In the genomic region with DNA sequence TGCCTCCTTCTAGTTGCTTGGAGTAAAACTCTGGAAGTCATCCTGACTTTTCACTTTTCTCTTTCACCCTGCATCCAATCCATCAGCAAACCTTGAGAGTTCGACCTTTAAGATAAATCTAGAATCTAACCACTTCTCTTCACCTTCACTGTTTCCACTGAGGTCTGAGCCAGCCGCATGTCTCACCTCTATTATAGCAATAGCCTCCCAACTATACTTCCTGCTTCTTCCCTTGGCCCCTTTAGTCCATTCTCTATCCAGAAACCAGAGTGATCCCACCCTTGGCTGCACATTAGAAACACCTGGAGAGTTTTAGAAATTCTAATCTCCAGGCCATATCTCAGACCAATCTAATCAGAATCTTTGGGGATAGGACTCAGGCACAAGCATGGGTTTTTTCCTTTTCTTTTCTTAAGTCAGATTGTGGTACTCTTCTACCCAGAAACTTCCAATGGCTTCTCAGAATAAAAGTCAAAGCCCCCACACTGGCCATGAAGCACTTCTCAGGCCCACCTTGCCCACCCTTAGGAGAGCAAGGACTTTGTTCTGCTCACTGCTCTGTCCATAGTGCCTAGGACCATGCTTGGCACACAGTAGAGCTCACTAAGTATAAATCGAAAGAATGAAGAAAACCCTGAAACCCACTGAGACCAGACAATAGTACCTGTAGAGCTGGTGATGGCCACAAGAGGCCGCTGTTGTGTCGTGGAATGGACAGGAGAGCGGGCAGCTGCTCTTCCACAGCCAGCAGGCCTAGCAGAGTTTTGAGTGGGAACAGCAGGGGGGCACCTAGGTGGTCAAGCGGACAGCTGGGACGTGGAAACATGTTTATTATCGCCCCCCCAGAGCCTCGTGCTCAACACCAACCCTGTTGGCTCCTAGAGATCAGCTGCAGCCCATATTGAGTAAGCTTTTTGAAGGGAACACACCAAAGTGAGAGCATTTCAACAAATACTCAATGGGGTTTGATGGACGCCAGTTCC, we compare ENCODE assay signal across 8 cellular contexts. TPM values are rescaled to one million over a fixed set of nuclear protein-coding genes. Genes with fewer than 3 reads are reported as not detected.
DNase-seq lines count a peak whose midpoint lies in the region; ATAC-seq and TF ChIP-seq lines count a peak whose summit lies in the region.

No MANE protein-coding gene starts in this region.

- H3K4me1 ChIP-seq in HAP-1 (no peaks in the 10 kb centered on the region), Loucy (ENCODE audit: insufficient read depth, low read length, poor library complexity, severe bottlenecking) (peaks cover 5% of the 10 kb centered on the region), upper lobe of right lung (no peaks in the 10 kb centered on the region)

- H2AFZ ChIP-seq in Loucy (ENCODE audit: low read length), result peak overlapping the region; percentile 87

- intact Hi-C loops in head of caudate nucleus (cut with DNase I) (loop anchor here (2.0 to 10.0 kb wide), 2 partner anchors 103 to 331 kb away; no protein-coding TSS in a partner anchor), upper lobe of right lung (cut with DNase I) (loop anchor here (5.0 kb wide), 2 partner anchors 110 to 335 kb away; no protein-coding TSS in a partner anchor)

- no peaks in the 10 kb centered on the region for H3K36me3 Mint-ChIP-seq in progenitor cell of endocrine pancreas (ENCODE audit: insufficient read depth)

- H3K79me2 ChIP-seq in Loucy (ENCODE audit: insufficient read depth, low read length), result no peaks in the 10 kb centered on the region

- H3K9me3 Mint-ChIP-seq in progenitor cell of endocrine pancreas (ENCODE audit: low read depth), result no peaks in the 10 kb centered on the region

- DNase-seq in GM12864 (ENCODE audit: low read depth), result peak; percentile 54
- peak; percentile 55 to 86 for DNase-seq in HAP-1 (ENCODE audit: low spot score in 2 of 2)
- DNase-seq in activated naive CD4-positive, alpha-beta T cell treated with anti-CD3 and anti-CD28 coated beads, Interleukin-2, amount 50 U/mL, for 16 hours, result peak; percentile 81
- DNase-seq in head of caudate nucleus, result peak; percentile 51 to 95 (median 84)
- peak; percentile 77 for DNase-seq in progenitor cell of endocrine pancreas (ENCODE audit: low spot score, unreplicated experiment)
- peak; percentile 89 for DNase-seq in upper lobe of right lung

- TF ChIP-seq CTCF in GM12864 (IDR thresholded peaks at IDR 0.05; ENCODE audit: low read depth, low read length, missing control alignments), result peak; percentile 96
- peak; percentile 76 for TF ChIP-seq CTCF in Loucy (conservative IDR thresholded peaks at IDR 0.05; ENCODE audit: low read length)
- TF ChIP-seq CTCF in progenitor cell of endocrine pancreas (IDR thresholded peaks at IDR 0.05; ENCODE audit: unreplicated experiment), result peak; percentile 96
- TF ChIP-seq CTCF in upper lobe of right lung (IDR thresholded peaks at IDR 0.05), result peak; percentile 95

- H3K27me3 ChIP-seq in HAP-1 (ENCODE audit: low read depth) (peaks cover 54% of the 10 kb centered on the region), Loucy (ENCODE audit: insufficient read depth, low read length, poor library complexity, severe bottlenecking) (no peaks in the 10 kb centered on the region), upper lobe of right lung (no peaks in the 10 kb centered on the region)

- in situ Hi-C loops in HAP-1 (cut with MboI; ENCODE audit: low sequenced_read_pairs), result loop anchor here (5.0 to 25.0 kb wide), 3 partner anchors 113 to 540 kb away; no protein-coding TSS in a partner anchor

- peak overlapping the region; percentile 77 for H3K4me2 ChIP-seq in Loucy (ENCODE audit: low read depth, low read length, poor library complexity, severe bottlenecking)

- no peak overlapping the region for H3K27ac Mint-ChIP-seq in progenitor cell of endocrine pancreas

- H3F3A ChIP-seq in Loucy (ENCODE audit: low read depth), result no peaks in the 10 kb centered on the region

- no peak overlapping the region for H3K4me3 Mint-ChIP-seq in progenitor cell of endocrine pancreas (ENCODE audit: low read depth)

- H3K9me2 ChIP-seq in Loucy (replicated peaks; ENCODE audit: low read depth, low read length), result no peaks in the 10 kb centered on the region

- H3K4me3 ChIP-seq in GM12864 (ENCODE audit: low read depth, low read length) (no peak overlapping the region), HAP-1 (no peak overlapping the region), Loucy (ENCODE audit: low read length, poor library complexity, severe bottlenecking) (peak overlapping the region; percentile 57), upper lobe of right lung (no peak overlapping the region)

- H4K20me1 ChIP-seq in Loucy (ENCODE audit: insufficient read depth, low read length, poor library complexity, severe bottlenecking), result no peaks in the 10 kb centered on the region

- no peaks in the 10 kb centered on the region for H3K9me3 ChIP-seq in HAP-1
- H3K9me3 ChIP-seq in Loucy (ENCODE audit: insufficient read depth, low read depth, low read length), result no peaks in the 10 kb centered on the region
- H3K9me3 ChIP-seq in upper lobe of right lung, result no peaks in the 10 kb centered on the region

- H3K27me3 Mint-ChIP-seq in progenitor cell of endocrine pancreas, result peaks cover 17% of the 10 kb centered on the region

- no peaks in the 10 kb centered on the region for H3K36me3 ChIP-seq in HAP-1 (replicated peaks)
- no peaks in the 10 kb centered on the region for H3K36me3 ChIP-seq in Loucy (ENCODE audit: insufficient read depth, low read length)
- H3K36me3 ChIP-seq in upper lobe of right lung, result no peaks in the 10 kb centered on the region

- H3K4me1 Mint-ChIP-seq in progenitor cell of endocrine pancreas (ENCODE audit: low read depth), result no peaks in the 10 kb centered on the region

- peak overlapping the region; percentile 65 for H3K9ac ChIP-seq in Loucy (ENCODE audit: low read depth, low read length, poor library complexity, severe bottlenecking)

- ATAC-seq in SK-N-SH treated with all-trans-retinoic acid at 6 μM for 48 hours, result peak; percentile 100
- peak; percentile 98 for ATAC-seq in upper lobe of right lung

- no peak overlapping the region for H3K27ac ChIP-seq in upper lobe of right lung

TF ChIP-seq in SK-N-SH treated with all-trans-retinoic acid at 6 μM for 48 hours, 23 proteins besides CTCF, POLR2A, EP300 and RAD21 (continues in another document):
- TF ChIP-seq, protein P1, sequence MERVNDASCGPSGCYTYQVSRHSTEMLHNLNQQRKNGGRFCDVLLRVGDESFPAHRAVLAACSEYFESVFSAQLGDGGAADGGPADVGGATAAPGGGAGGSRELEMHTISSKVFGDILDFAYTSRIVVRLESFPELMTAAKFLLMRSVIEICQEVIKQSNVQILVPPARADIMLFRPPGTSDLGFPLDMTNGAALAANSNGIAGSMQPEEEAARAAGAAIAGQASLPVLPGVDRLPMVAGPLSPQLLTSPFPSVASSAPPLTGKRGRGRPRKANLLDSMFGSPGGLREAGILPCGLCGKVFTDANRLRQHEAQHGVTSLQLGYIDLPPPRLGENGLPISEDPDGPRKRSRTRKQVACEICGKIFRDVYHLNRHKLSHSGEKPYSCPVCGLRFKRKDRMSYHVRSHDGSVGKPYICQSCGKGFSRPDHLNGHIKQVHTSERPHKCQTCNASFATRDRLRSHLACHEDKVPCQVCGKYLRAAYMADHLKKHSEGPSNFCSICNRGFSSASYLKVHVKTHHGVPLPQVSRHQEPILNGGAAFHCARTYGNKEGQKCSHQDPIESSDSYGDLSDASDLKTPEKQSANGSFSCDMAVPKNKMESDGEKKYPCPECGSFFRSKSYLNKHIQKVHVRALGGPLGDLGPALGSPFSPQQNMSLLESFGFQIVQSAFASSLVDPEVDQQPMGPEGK (CRISPR knock-in tag; IDR thresholded peaks at IDR 0.05; ENCODE audit: borderline replicate concordance), result no peak
- TF ChIP-seq RARB (CRISPR knock-in tag; IDR thresholded peaks at IDR 0.05) (no peak), TCF4 (CRISPR knock-in tag; IDR thresholded peaks at IDR 0.05; ENCODE audit: borderline replicate concordance) (no peak), CSDC2 (CRISPR knock-in tag; IDR thresholded peaks at IDR 0.05) (no peak), GLIS3 (CRISPR knock-in tag; IDR thresholded peaks at IDR 0.05) (no peak), ARNTL (CRISPR knock-in tag; IDR thresholded peaks at IDR 0.05; ENCODE audit: borderline replicate concordance, low read depth) (no peak), ZNF8 (CRISPR knock-in tag; IDR thresholded peaks at IDR 0.05) (no peak), ISL1 (CRISPR knock-in tag; IDR thresholded peaks at IDR 0.05) (no peak), ZNF70 (CRISPR knock-in tag; IDR thresholded peaks at IDR 0.05) (no peak), ZNF565 (CRISPR knock-in tag; conservative IDR thresholded peaks at IDR 0.05; ENCODE audit: low read depth) (no peak), ZC3H10 (CRISPR knock-in tag; IDR thresholded peaks at IDR 0.05) (no peak)
- TF ChIP-seq, protein P2, sequence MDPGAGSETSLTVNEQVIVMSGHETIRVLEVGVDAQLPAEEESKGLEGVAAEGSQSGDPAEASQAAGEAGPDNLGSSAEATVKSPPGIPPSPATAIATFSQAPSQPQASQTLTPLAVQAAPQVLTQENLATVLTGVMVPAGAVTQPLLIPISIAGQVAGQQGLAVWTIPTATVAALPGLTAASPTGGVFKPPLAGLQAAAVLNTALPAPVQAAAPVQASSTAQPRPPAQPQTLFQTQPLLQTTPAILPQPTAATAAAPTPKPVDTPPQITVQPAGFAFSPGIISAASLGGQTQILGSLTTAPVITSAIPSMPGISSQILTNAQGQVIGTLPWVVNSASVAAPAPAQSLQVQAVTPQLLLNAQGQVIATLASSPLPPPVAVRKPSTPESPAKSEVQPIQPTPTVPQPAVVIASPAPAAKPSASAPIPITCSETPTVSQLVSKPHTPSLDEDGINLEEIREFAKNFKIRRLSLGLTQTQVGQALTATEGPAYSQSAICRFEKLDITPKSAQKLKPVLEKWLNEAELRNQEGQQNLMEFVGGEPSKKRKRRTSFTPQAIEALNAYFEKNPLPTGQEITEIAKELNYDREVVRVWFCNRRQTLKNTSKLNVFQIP (CRISPR knock-in tag; IDR thresholded peaks at IDR 0.05; ENCODE audit: borderline replicate concordance, low read depth), result no peak
- TF ChIP-seq, protein P3, sequence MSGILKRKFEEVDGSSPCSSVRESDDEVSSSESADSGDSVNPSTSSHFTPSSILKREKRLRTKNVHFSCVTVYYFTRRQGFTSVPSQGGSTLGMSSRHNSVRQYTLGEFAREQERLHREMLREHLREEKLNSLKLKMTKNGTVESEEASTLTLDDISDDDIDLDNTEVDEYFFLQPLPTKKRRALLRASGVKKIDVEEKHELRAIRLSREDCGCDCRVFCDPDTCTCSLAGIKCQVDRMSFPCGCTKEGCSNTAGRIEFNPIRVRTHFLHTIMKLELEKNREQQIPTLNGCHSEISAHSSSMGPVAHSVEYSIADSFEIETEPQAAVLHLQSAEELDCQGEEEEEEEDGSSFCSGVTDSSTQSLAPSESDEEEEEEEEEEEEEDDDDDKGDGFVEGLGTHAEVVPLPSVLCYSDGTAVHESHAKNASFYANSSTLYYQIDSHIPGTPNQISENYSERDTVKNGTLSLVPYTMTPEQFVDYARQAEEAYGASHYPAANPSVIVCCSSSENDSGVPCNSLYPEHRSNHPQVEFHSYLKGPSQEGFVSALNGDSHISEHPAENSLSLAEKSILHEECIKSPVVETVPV (CRISPR knock-in tag; IDR thresholded peaks at IDR 0.05), result no peak

RNA-seq across cellular contexts. Expression of a gene that starts 33.3 kb away (rescaled TPM):
- total RNA-seq in progenitor cell of endocrine pancreas (39.1 and 42.5 TPM in 2 replicates), upper lobe of right lung (32.8 TPM)

RNA-seq across cellular contexts. Expression of a gene that starts 33.4 kb away (rescaled TPM):
- total RNA-seq in progenitor cell of endocrine pancreas (20.0 and 23.6 TPM in 2 replicates), upper lobe of right lung (37.4 TPM)
